Comparison of ENCODE assay signal across 32 cellular contexts in the genomic region with DNA sequence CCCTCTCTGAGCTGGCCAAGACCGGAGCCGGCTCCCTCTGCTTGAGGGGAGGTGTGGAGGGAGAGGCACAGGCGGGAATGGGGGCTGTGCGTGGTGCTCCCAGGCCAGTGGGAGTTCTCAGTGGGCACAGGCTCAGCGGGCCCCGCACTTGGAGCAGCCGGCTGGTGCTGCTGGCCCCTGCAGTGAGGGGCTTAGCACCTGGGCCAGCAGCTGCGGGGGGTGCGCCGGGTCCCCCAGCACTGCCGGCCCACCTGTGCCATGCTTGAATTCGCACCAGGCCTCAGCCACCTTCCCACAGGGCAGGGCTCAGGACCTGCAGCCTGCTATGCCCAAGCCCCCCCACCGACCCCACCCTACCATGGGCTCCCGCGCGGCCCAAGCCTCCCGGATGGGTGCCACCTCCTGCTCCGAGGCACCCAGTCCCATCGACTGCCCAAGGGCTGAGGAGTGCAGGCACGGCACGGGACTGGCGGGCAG.
"Had no signal": no experiment of that assay in that cellular context is flagged by ENCODE, and none has a peak within 500 bp of the region (broad histone marks: within the 10 kb centered on the region; RNA-seq: fewer than 3 reads in every experiment).

No MANE protein-coding gene starts in this region.

- H3K9me3 ChIP-seq: Peyer's patch had no signal

- H3K27ac ChIP-seq: brain microvascular endothelial cell, Peyer's patch, VCaP had no signal

- H3K36me3 ChIP-seq: brain microvascular endothelial cell, Peyer's patch had no signal

- DNase-seq: activated B cell treated with CpG ODN at 0.5 μM for 24 hours; activated CD4-positive, alpha-beta memory T cell treated with anti-CD3 and anti-CD28 coated beads for 36 hours; activated CD4-positive, alpha-beta T cell treated with anti-CD3 and anti-CD28 coated beads for 4 hours; activated CD4-positive, alpha-beta T cell treated with anti-CD3 and anti-CD28 coated beads, Interleukin-2, amount 50 U/mL, for 1 hour; activated CD4-positive, CD25-positive, alpha-beta regulatory T cell treated with anti-CD3 and anti-CD28 coated beads, Interleukin-2, amount 50 U/mL, for 72 hours; activated CD8-positive, alpha-beta memory T cell treated with anti-CD3 and anti-CD28 coated beads, Interleukin-2, amount 50 U/mL, for 4 hours; activated effector memory CD4-positive, alpha-beta T cell treated with Interleukin-2 at 50 U/mL for 16 hours; activated naive CD4-positive, alpha-beta T cell treated with anti-CD3 and anti-CD28 coated beads for 36 hours; activated naive CD8-positive, alpha-beta T cell treated with anti-CD3 and anti-CD28 coated beads, Interleukin-2, amount 50 U/mL, for 24 hours; activated T-cell treated with anti-CD3 and anti-CD28 coated beads for 4 hours; activated T-cell treated with anti-CD3 and anti-CD28 coated beads, Interleukin-2, amount 50 U/mL, for 48 hours; brain microvascular endothelial cell; Karpas-422; KBM-7; NCI-H1436 treated with DMSO at 0.1 percent for 48 hours; NCI-H1694 treated with DMSO at 0.1 percent for 48 hours; NCI-H2029; NCI-H2107; NCI-H2171; NCI-H510A; NCI-H526; NCI-H748 treated with DMSO at 0.1 percent for 48 hours; NK-92 treated with Interleukin-12 subunit alpha and Interleukin-12 subunit beta, amount 100 ng/mL, for 24 hours; PC-3; Peyer's patch; Right ventricle myocardium superior; RPMI8226; SW 1271; T-helper 9 cell had no signal

- H3K4me3 ChIP-seq: Peyer's patch had no signal

- H3K4me3 Mint-ChIP-seq: activated B cell treated with CpG ODN at 0.5 μM for 24 hours; activated CD4-positive, alpha-beta memory T cell treated with anti-CD3 and anti-CD28 coated beads for 36 hours; activated naive CD4-positive, alpha-beta T cell treated with anti-CD3 and anti-CD28 coated beads for 36 hours; activated naive CD8-positive, alpha-beta T cell; activated naive CD8-positive, alpha-beta T cell treated with anti-CD3 and anti-CD28 coated beads, Interleukin-2, amount 50 U/mL, for 24 hours; IgD-negative memory B cell had no signal

- H3K27me3 ChIP-seq: brain microvascular endothelial cell, Peyer's patch had no signal

- H3K27me3 Mint-ChIP-seq: activated B cell treated with CpG ODN at 0.5 μM for 24 hours; activated CD4-positive, alpha-beta memory T cell treated with anti-CD3 and anti-CD28 coated beads for 36 hours; activated naive CD8-positive, alpha-beta T cell; activated naive CD8-positive, alpha-beta T cell treated with anti-CD3 and anti-CD28 coated beads, Interleukin-2, amount 50 U/mL, for 24 hours; IgD-negative memory B cell had no signal

- ATAC-seq: activated naive CD8-positive, alpha-beta T cell treated with anti-CD3 and anti-CD28 coated beads, Interleukin-2, amount 50 U/mL, for 24 hours; PC-3 had no signal

- H3K27ac Mint-ChIP-seq: activated B cell treated with CpG ODN at 0.5 μM for 24 hours; activated CD4-positive, alpha-beta memory T cell treated with anti-CD3 and anti-CD28 coated beads for 36 hours; activated naive CD4-positive, alpha-beta T cell treated with anti-CD3 and anti-CD28 coated beads for 36 hours; activated naive CD8-positive, alpha-beta T cell; activated naive CD8-positive, alpha-beta T cell treated with anti-CD3 and anti-CD28 coated beads, Interleukin-2, amount 50 U/mL, for 24 hours; IgD-negative memory B cell had no signal

- H3K4me1 Mint-ChIP-seq: activated B cell treated with CpG ODN at 0.5 μM for 24 hours; activated naive CD8-positive, alpha-beta T cell treated with anti-CD3 and anti-CD28 coated beads, Interleukin-2, amount 50 U/mL, for 24 hours; IgD-negative memory B cell had no signal

- H3K4me1 ChIP-seq: Peyer's patch had no signal
